In the genomic region with DNA sequence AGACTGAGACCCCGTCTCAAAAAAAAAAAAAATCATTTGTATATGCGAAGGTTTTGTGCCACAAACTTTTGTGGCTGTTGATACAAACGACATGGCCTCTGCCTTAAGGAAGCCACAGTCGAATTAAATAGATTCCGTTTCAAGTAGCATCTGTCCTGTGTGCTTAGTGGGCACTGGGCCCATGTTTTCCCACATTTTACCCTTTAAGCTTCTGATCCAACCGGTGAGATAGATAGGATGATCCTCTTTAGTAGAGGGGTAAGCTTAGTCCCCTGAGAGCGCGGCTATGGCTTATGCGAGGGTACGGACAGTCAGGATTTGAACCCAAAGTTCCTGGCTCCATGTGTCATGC, we compare ENCODE assay signal across 7 cellular contexts. TPM values are rescaled to one million over a fixed set of nuclear protein-coding genes. Genes with fewer than 3 reads are reported as not detected.
DNase-seq lines count a peak whose midpoint lies in the region; ATAC-seq and TF ChIP-seq lines count a peak whose summit lies in the region.

No MANE protein-coding gene starts in this region.

- no peak for DNase-seq in HCT116 (ENCODE audit: low read depth, low spot score)
- DNase-seq in right cardiac atrium: no peak
- no peak for DNase-seq in stimulated activated effector memory CD8-positive, alpha-beta T cell treated with anti-CD3 and anti-CD28 coated beads, Interleukin-12 subunit alpha, Interleukin-12 subunit beta, amount 100 ng/mL, for 72 hours (ENCODE audit: low spot score in 2 of 2)
- DNase-seq in effector CD4-positive, alpha-beta T cell: no peak
- DNase-seq in globus pallidus (ENCODE audit: low spot score): no peak

- H3K4me1 ChIP-seq in HCT116 (ENCODE audit: control insufficient read depth in 1 of 2, insufficient read depth in 2 of 2, low read length in 2 of 2) (peaks cover 11 to 24% of the 10 kb centered on the region in 2 experiments), right cardiac atrium (ENCODE audit: control insufficient read depth, insufficient read depth, low read length) (no peaks in the 10 kb centered on the region)

- WGBS in right cardiac atrium: 51% methylated on average over 10 of the region's 10 CpGs

- H3K4me3 Mint-ChIP-seq in stimulated activated effector memory CD8-positive, alpha-beta T cell treated with anti-CD3 and anti-CD28 coated beads, Interleukin-12 subunit alpha, Interleukin-12 subunit beta, amount 100 ng/mL, for 72 hours: peak overlapping the region; percentile 84

- H3K27me3 ChIP-seq in HCT116 (ENCODE audit: insufficient read depth, low read length) (no peaks in the 10 kb centered on the region), right cardiac atrium (ENCODE audit: control insufficient read depth, insufficient read depth) (no peaks in the 10 kb centered on the region)

- TF ChIP-seq CTCF in HCT116 (IDR thresholded peaks at IDR 0.05 in 2 of 3, conservative IDR thresholded peaks at IDR 0.05 in 1 of 3; ENCODE audit: borderline replicate concordance in 1 of 3, insufficient read depth in 1 of 3, low read depth in 2 of 3, low read length in 2 of 3): no peak
- TF ChIP-seq CTCF in VCaP (conservative IDR thresholded peaks at IDR 0.05): no peak

- intact Hi-C loops in HCT116 (cut with micrococcal nuclease) (no loop called here), right cardiac atrium (cut with DNase I) (loop anchor here in 2 of 4 donors (2.0 to 5.0 kb wide), 2 partner anchors 34 kb away; a partner anchor contains a TSS)

- H3K27ac ChIP-seq in HCT116 (ENCODE audit: low read depth, low read length) (peak overlapping the region; percentile 73), VCaP (peak overlapping the region; percentile 73), right cardiac atrium (ENCODE audit: low read length) (peak overlapping the region; percentile 60)

- no peak overlapping the region for H2AFZ ChIP-seq in HCT116 (ENCODE audit: low read depth, low read length, poor library complexity, severe bottlenecking)

- H3K9me3 ChIP-seq in HCT116 (ENCODE audit: control insufficient read depth in 1 of 2, insufficient read depth in 1 of 2, low read depth in 1 of 2, low read length in 2 of 2): no peaks in the 10 kb centered on the region
- no peaks in the 10 kb centered on the region for H3K9me3 ChIP-seq in right cardiac atrium (ENCODE audit: control insufficient read depth, low read length)

- peak overlapping the region; percentile 89 for H3K27ac Mint-ChIP-seq in stimulated activated effector memory CD8-positive, alpha-beta T cell treated with anti-CD3 and anti-CD28 coated beads, Interleukin-12 subunit alpha, Interleukin-12 subunit beta, amount 100 ng/mL, for 72 hours

- H3K4me3 ChIP-seq in HCT116 (replicated peaks in 1 of 2; ENCODE audit: low read depth in 1 of 2, low read length in 2 of 2) (peak overlapping the region; percentile 64 to 71), right cardiac atrium (ENCODE audit: low read length) (peak overlapping the region; percentile 80)

- peaks cover 18% of the 10 kb centered on the region for H3K4me1 Mint-ChIP-seq in stimulated activated effector memory CD8-positive, alpha-beta T cell treated with anti-CD3 and anti-CD28 coated beads, Interleukin-12 subunit alpha, Interleukin-12 subunit beta, amount 100 ng/mL, for 72 hours

- no peaks in the 10 kb centered on the region for H3K9me3 Mint-ChIP-seq in stimulated activated effector memory CD8-positive, alpha-beta T cell treated with anti-CD3 and anti-CD28 coated beads, Interleukin-12 subunit alpha, Interleukin-12 subunit beta, amount 100 ng/mL, for 72 hours

- no peak for TF ChIP-seq POLR2A in HCT116 (IDR thresholded peaks at IDR 0.05; ENCODE audit: borderline replicate concordance, extremely low read depth, insufficient read depth, insufficient read length)

- no peak for TF ChIP-seq RAD21 in HCT116 (IDR thresholded peaks at IDR 0.05; ENCODE audit: low read depth)

- H3K4me2 ChIP-seq in HCT116 (ENCODE audit: low read length): peak overlapping the region; percentile 82

- no peaks in the 10 kb centered on the region for H4K20me1 ChIP-seq in HCT116 (ENCODE audit: insufficient read depth)

- peak overlapping the region; percentile 73 for H3K9ac ChIP-seq in HCT116 (ENCODE audit: low read length)

- no peaks in the 10 kb centered on the region for H3K79me2 ChIP-seq in HCT116 (ENCODE audit: insufficient read depth, low read length)

- POLR2A ChIA-PET in HCT116 (lab: Charles Lee): interaction anchor here (0.8 to 4.2 kb wide), 6 partner anchors 10 to 145 kb away, joined by 3 to 18 read pairs (median 4); a partner anchor contains a TSS

- ATAC-seq in HCT116 (no peak), right cardiac atrium (no peak), GM21528 (IDR thresholded peaks at IDR 0.05; ENCODE audit: low FRiP score, unreplicated experiment) (no peak)
- no peak for ATAC-seq in stimulated activated effector memory CD8-positive, alpha-beta T cell treated with anti-CD3 and anti-CD28 coated beads, Interleukin-12 subunit alpha, Interleukin-12 subunit beta, amount 100 ng/mL, for 72 hours

- H3K9me2 ChIP-seq in HCT116 (ENCODE audit: insufficient read depth): no peaks in the 10 kb centered on the region

- RAD21 ChIA-PET in HCT116 (lab: Charles Lee; ENCODE audit: low non-redundant PET in 1 of 2, low total read pairs in 2 of 2, uncharacterized antibody in 2 of 2, unreplicated experiment in 2 of 2): interaction anchor here in 1 of 2 experiments (0.7 to 1.0 kb wide), 2 partner anchors 12 to 142 kb away, joined by 4 to 6 read pairs; a partner anchor contains a TSS

- no peaks in the 10 kb centered on the region; a peak in 1 of 4 replicates for H3K36me3 ChIP-seq in HCT116 (ENCODE audit: control insufficient read depth in 1 of 2, insufficient read depth in 2 of 2, low read length in 2 of 2)

- CTCF ChIA-PET in HCT116 (lab: Charles Lee): interaction anchor here (1.1 to 1.5 kb wide), 3 partner anchors 12 to 153 kb away, joined by 3 to 7 read pairs (median 5); a partner anchor contains a TSS

- no TSS peak for BruUV-seq in HCT116 (replicated peaks; lab: Mats Ljungman, UMichigan)

- H3K36me3 Mint-ChIP-seq in stimulated activated effector memory CD8-positive, alpha-beta T cell treated with anti-CD3 and anti-CD28 coated beads, Interleukin-12 subunit alpha, Interleukin-12 subunit beta, amount 100 ng/mL, for 72 hours: no peaks in the 10 kb centered on the region

TF ChIP-seq in HCT116, 20 proteins besides CTCF, POLR2A, EP300 and RAD21:
- TF ChIP-seq, protein P1, sequence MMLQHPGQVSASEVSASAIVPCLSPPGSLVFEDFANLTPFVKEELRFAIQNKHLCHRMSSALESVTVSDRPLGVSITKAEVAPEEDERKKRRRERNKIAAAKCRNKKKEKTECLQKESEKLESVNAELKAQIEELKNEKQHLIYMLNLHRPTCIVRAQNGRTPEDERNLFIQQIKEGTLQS (IDR thresholded peaks at IDR 0.05): no peak
- TF ChIP-seq, protein P2, sequence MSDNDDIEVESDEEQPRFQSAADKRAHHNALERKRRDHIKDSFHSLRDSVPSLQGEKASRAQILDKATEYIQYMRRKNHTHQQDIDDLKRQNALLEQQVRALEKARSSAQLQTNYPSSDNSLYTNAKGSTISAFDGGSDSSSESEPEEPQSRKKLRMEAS (IDR thresholded peaks at IDR 0.05): no peak
- TF ChIP-seq YY1 (IDR thresholded peaks at IDR 0.05; ENCODE audit: extremely low read depth, insufficient replicate concordance, low read depth, low read length) (no peak), EGR1 (IDR thresholded peaks at IDR 0.05; ENCODE audit: low read depth) (no peak), SRF (IDR thresholded peaks at IDR 0.05; ENCODE audit: low read depth) (no peak), SIN3A (IDR thresholded peaks at IDR 0.05; ENCODE audit: low read depth) (no peak), ZFX (IDR thresholded peaks at IDR 0.05) (no peak)
TF ChIP-seq in HCT116: peak in this region for 0.

RNA-seq across cellular contexts. Expression of a gene that starts 0.8 kb away (rescaled TPM):
- total RNA-seq in HCT116 (2021; ENCODE audit: unreplicated experiment) (75.5 TPM), right cardiac atrium (10 to 100 TPM; 79.7 to 90.4 (median 82.1) TPM)
- polyA plus RNA-seq in HCT116 (2012): 93.1 and 99.3 TPM in 2 replicates
- 97.4 TPM for polyA plus RNA-seq in right cardiac atrium

RNA-seq across cellular contexts. Expression of a gene that starts 12.6 kb away (rescaled TPM):
- total RNA-seq in HCT116 (2021; ENCODE audit: unreplicated experiment) (56.7 TPM), right cardiac atrium (10 to 100 TPM; 37.2 to 40.1 (median 39.4) TPM)
- 24.9 and 28.7 TPM in 2 replicates for polyA plus RNA-seq in HCT116 (2012)
- polyA plus RNA-seq in right cardiac atrium: 38.3 TPM

RNA-seq across cellular contexts. Expression of a gene that starts 34.3 kb away (rescaled TPM):
- 21.8 TPM for total RNA-seq in HCT116 (2021; ENCODE audit: unreplicated experiment)
- polyA plus RNA-seq in HCT116 (2012): 25.2 and 26.4 TPM in 2 replicates
- total RNA-seq in right cardiac atrium: 10 to 100 TPM; 11.6 to 21.7 (median 17.5) TPM
- polyA plus RNA-seq in right cardiac atrium: 19.1 TPM

RNA-seq across cellular contexts. Expression of a gene that starts 34.9 kb away (rescaled TPM):
- total RNA-seq in HCT116 (2021; ENCODE audit: unreplicated experiment) (89.8 TPM), right cardiac atrium (10 to 100 TPM; 32.7 to 44.6 (median 37.1) TPM)
- 53.7 and 76.2 TPM in 2 replicates for polyA plus RNA-seq in HCT116 (2012)
- polyA plus RNA-seq in right cardiac atrium: 59.1 TPM

RNA-seq across cellular contexts. Expression of a gene that starts 35.1 kb away (rescaled TPM):
- total RNA-seq in HCT116 (2021; ENCODE audit: unreplicated experiment): 40.7 TPM
- 29.9 and 35.3 TPM in 2 replicates for polyA plus RNA-seq in HCT116 (2012)
- total RNA-seq in right cardiac atrium: 10 to 100 TPM in 2 of 4 donors, 1 to 10 TPM in 2; 7.3 to 12.8 (median 9.2) TPM
- polyA plus RNA-seq in right cardiac atrium: 7.1 TPM
